8 cellular contexts compared by ENCODE assay signal in genomic region chr11:64165842-64166635, GRCh38. TPM values are rescaled to one million over a fixed set of nuclear protein-coding genes. Genes with fewer than 3 reads are reported as not detected.
DNase-seq lines count a peak whose midpoint lies in the region; ATAC-seq and TF ChIP-seq lines count a peak whose summit lies in the region.

Gene MACROD1, minus strand, starts transcription at chr11:64166113. Its CDS starts 119 bp downstream, at chr11:64165994.

- DNase-seq in AG08396 (ENCODE audit: low spot score) (peak; percentile 95), NCI-H526 (lab: John Stamatoyannopoulos, UW) (peak; percentile 87 to 98), lower leg skin (ENCODE audit: low spot score in 2 of 2) (peak; percentile 83 to 97)
- DNase-seq in activated CD4-positive, alpha-beta T cell treated with anti-CD3 and anti-CD28 coated beads, Interleukin-2, amount 50 U/mL, for 4 hours: peak; percentile 74 to 80
- peak; percentile 78 to 83 for DNase-seq in stimulated activated CD4-positive, alpha-beta T cell treated with anti-CD3 and anti-CD28 coated beads, Interleukin-4, amount 100 ng/mL, for 48 hours (ENCODE audit: low read depth in 2 of 2)

- H3K36me3 ChIP-seq in duodenal mucosa (ENCODE audit: control insufficient read depth in 1 of 2, insufficient read depth in 2 of 2, low read length in 2 of 2): no peaks in the 10 kb centered on the region

- no peaks in the 10 kb centered on the region for H3K27me3 ChIP-seq in duodenal mucosa (ENCODE audit: control insufficient read depth in 1 of 2, insufficient read depth in 2 of 2, low read length in 2 of 2)

- TF ChIP-seq POLR2A in lower leg skin (IDR thresholded peaks at IDR 0.05): no peak

- TF ChIP-seq CTCF in lower leg skin (IDR thresholded peaks at IDR 0.05): no peak

- peak within 1 kb of the TSS; percentile 62 for H3K27ac ChIP-seq in duodenal mucosa (ENCODE audit: low read depth, low read length)

- ATAC-seq in GM19043 (IDR thresholded peaks at IDR 0.05; ENCODE audit: low read depth, unreplicated experiment) (peak; percentile 72), HG03439 (IDR thresholded peaks at IDR 0.05; ENCODE audit: unreplicated experiment) (peak; percentile 89)

- peak within 1 kb of the TSS; percentile 46 to 71 for H3K4me3 ChIP-seq in duodenal mucosa (ENCODE audit: low read depth in 1 of 2, low read length in 2 of 2)
- H3K4me3 ChIP-seq in lower leg skin (ENCODE audit: low read depth, poor library complexity, severe bottlenecking): peak within 1 kb of the TSS; percentile 61

- intact Hi-C loops in lower leg skin (cut with DNase I; ENCODE audit: low total_unique reads): no loop called here

- WGBS in lower leg skin, 2 donors: 1% methylated on average over 31 to 61 of the region's 92 CpGs

- peak within 1 kb of the TSS; percentile 59 to 69 for H3K9ac ChIP-seq in duodenal mucosa (ENCODE audit: low read depth in 1 of 2, low read length in 2 of 2)

- H3K9me3 ChIP-seq in duodenal mucosa (ENCODE audit: control insufficient read depth in 1 of 2, low read length in 2 of 2): no peaks in the 10 kb centered on the region

- H3K4me1 ChIP-seq in duodenal mucosa (ENCODE audit: control insufficient read depth in 1 of 2, insufficient read depth in 2 of 2, low read length in 2 of 2): peaks cover 11 to 13% of the 10 kb centered on the region in 2 donors

RNA-seq across cellular contexts. Expression of gene MACROD1, which starts in this region (rescaled TPM):
- 10 to 100 TPM; 44.8 to 74.8 (median 55.6) TPM for total RNA-seq in lower leg skin

Comparison
In these comparisons a context has a peak if more than half of its experiments do, and no peak if none do; other contexts are left out.
1. Peak in every context shown above with its lines: DNase-seq, ATAC-seq, H3K4me3 ChIP-seq and H3K27ac ChIP-seq.